12 cellular contexts compared by ENCODE assay signal in genomic region chr10:101227765-101228681, GRCh38. TPM values are rescaled to one million over a fixed set of nuclear protein-coding genes. Genes with fewer than 3 reads are reported as not detected.
DNase-seq lines count a peak whose midpoint lies in the region; ATAC-seq, FAIRE-seq and TF ChIP-seq lines count a peak whose summit lies in the region.
"Had no signal": no experiment of that assay in that cellular context is flagged by ENCODE, and none has a peak within 500 bp of the region (broad histone marks: within the 10 kb centered on the region; RNA-seq: fewer than 3 reads in every experiment).

No MANE protein-coding gene starts in this region.

- H4K20me1 ChIP-seq in hepatocyte (ENCODE audit: insufficient read depth, poor library complexity, severe bottlenecking), result no peaks in the 10 kb centered on the region

- TF ChIP-seq CTCF in hepatocyte (IDR thresholded peaks at IDR 0.05; ENCODE audit: poor library complexity), result no peak

- no peaks in the 10 kb centered on the region for H3K79me2 ChIP-seq in hepatocyte

- peak; percentile 22 for ATAC-seq in stimulated activated naive CD8-positive, alpha-beta T cell treated with anti-CD3 and anti-CD28 coated beads, Interleukin-15, amount 100 ng/mL, for 72 hours
- ATAC-seq: Right ventricle myocardium inferior had no signal

- 7% methylated on average over 54 of the region's 54 CpGs for WGBS in hepatocyte (ENCODE audit: low lambda C conversion rate, missing lambda C conversion rate)

- H3K9me3 Mint-ChIP-seq in activated naive CD4-positive, alpha-beta T cell treated with anti-CD3 and anti-CD28 coated beads, Interleukin-2, amount 50 U/mL, for 24 hours, result no peaks in the 10 kb centered on the region
- H3K9me3 Mint-ChIP-seq in activated CD4-positive, alpha-beta memory T cell treated with anti-CD3 and anti-CD28 coated beads for 36 hours, result no peaks in the 10 kb centered on the region
- no peaks in the 10 kb centered on the region for H3K9me3 Mint-ChIP-seq in stimulated activated naive CD8-positive, alpha-beta T cell treated with anti-CD3 and anti-CD28 coated beads, Interleukin-15, amount 100 ng/mL, for 72 hours

- H3K27me3 ChIP-seq in hepatocyte, result peaks cover 99% of the 10 kb centered on the region

- H3K36me3 ChIP-seq in hepatocyte (replicated peaks; ENCODE audit: insufficient read depth, low read depth), result no peaks in the 10 kb centered on the region

- peaks cover 44% of the 10 kb centered on the region for H3K4me1 Mint-ChIP-seq in activated naive CD4-positive, alpha-beta T cell treated with anti-CD3 and anti-CD28 coated beads, Interleukin-2, amount 50 U/mL, for 24 hours
- peaks cover 39% of the 10 kb centered on the region for H3K4me1 Mint-ChIP-seq in activated CD4-positive, alpha-beta memory T cell treated with anti-CD3 and anti-CD28 coated beads for 36 hours (ENCODE audit: low read depth)
- peaks cover 58% of the 10 kb centered on the region for H3K4me1 Mint-ChIP-seq in stimulated activated naive CD8-positive, alpha-beta T cell treated with anti-CD3 and anti-CD28 coated beads, Interleukin-15, amount 100 ng/mL, for 72 hours

- H3K27ac Mint-ChIP-seq in activated naive CD4-positive, alpha-beta T cell treated with anti-CD3 and anti-CD28 coated beads, Interleukin-2, amount 50 U/mL, for 24 hours, result no peak overlapping the region
- H3K27ac Mint-ChIP-seq in activated CD4-positive, alpha-beta memory T cell treated with anti-CD3 and anti-CD28 coated beads for 36 hours, result no peak overlapping the region
- H3K27ac Mint-ChIP-seq in stimulated activated naive CD8-positive, alpha-beta T cell treated with anti-CD3 and anti-CD28 coated beads, Interleukin-15, amount 100 ng/mL, for 72 hours, result no peak overlapping the region

- no peak for DNase-seq in activated naive CD4-positive, alpha-beta T cell (lab: John Stamatoyannopoulos, UW)
- DNase-seq in activated CD4-positive, alpha-beta memory T cell treated with anti-CD3 and anti-CD28 coated beads for 36 hours, result no peak
- DNase-seq in hepatocyte (ENCODE audit: low spot score) (no peak), globus pallidus (ENCODE audit: low spot score) (no peak), GDM1 (lab: John Stamatoyannopoulos, UW) (no peak), H54 (ENCODE audit: insufficient read length, low spot score) (no peak)
- peak in 1 of 2 donors; percentile 25 for DNase-seq in stimulated activated naive CD8-positive, alpha-beta T cell treated with anti-CD3 and anti-CD28 coated beads, Interleukin-15, amount 100 ng/mL, for 72 hours
- DNase-seq: activated CD8-positive, alpha-beta memory T cell treated with anti-CD3 and anti-CD28 coated beads, Interleukin-2, amount 50 U/mL, for 4 hours; effector CD8-positive, alpha-beta T cell; nucleus accumbens had no signal

- H3K4me3 ChIP-seq in hepatocyte, result no peak overlapping the region

- no peak overlapping the region for H3K27ac ChIP-seq in hepatocyte

- H3K27me3 Mint-ChIP-seq in activated naive CD4-positive, alpha-beta T cell treated with anti-CD3 and anti-CD28 coated beads, Interleukin-2, amount 50 U/mL, for 24 hours, result peaks cover 63% of the 10 kb centered on the region
- peaks cover 68% of the 10 kb centered on the region for H3K27me3 Mint-ChIP-seq in activated CD4-positive, alpha-beta memory T cell treated with anti-CD3 and anti-CD28 coated beads for 36 hours
- H3K27me3 Mint-ChIP-seq in stimulated activated naive CD8-positive, alpha-beta T cell treated with anti-CD3 and anti-CD28 coated beads, Interleukin-15, amount 100 ng/mL, for 72 hours, result peaks cover 99% of the 10 kb centered on the region

- peak overlapping the region; percentile 60 for H2AFZ ChIP-seq in hepatocyte

- CTCF ChIA-PET in activated CD4-positive, alpha-beta memory T cell treated with anti-CD3 and anti-CD28 coated beads for 36 hours (lab: Charles Lee), result interaction anchor here (0.9 to 5.2 kb wide), 6 partner anchors 11 to 86 kb away, joined by 3 to 41 read pairs (median 5); no protein-coding TSS in a partner anchor

- peak overlapping the region; percentile 57 for H3K4me2 ChIP-seq in hepatocyte

- intact Hi-C loops in activated CD4-positive, alpha-beta memory T cell treated with anti-CD3 and anti-CD28 coated beads for 36 hours (cut with micrococcal nuclease), result loop anchor here (5.0 to 10.0 kb wide), 3 partner anchors 181 to 554 kb away; partner anchors contain the start of genes NPM3 and PAX2

- peaks cover 28% of the 10 kb centered on the region for H3K4me1 ChIP-seq in hepatocyte (ENCODE audit: insufficient read depth)

- POLR2A ChIA-PET in activated CD4-positive, alpha-beta memory T cell treated with anti-CD3 and anti-CD28 coated beads for 36 hours (lab: Charles Lee), result no interaction called here

- FAIRE-seq in H54 (lab: Jason Lieb, UNC), result no peak

- no peaks in the 10 kb centered on the region for H3K36me3 Mint-ChIP-seq in activated naive CD4-positive, alpha-beta T cell treated with anti-CD3 and anti-CD28 coated beads, Interleukin-2, amount 50 U/mL, for 24 hours
- H3K36me3 Mint-ChIP-seq in activated CD4-positive, alpha-beta memory T cell treated with anti-CD3 and anti-CD28 coated beads for 36 hours, result no peaks in the 10 kb centered on the region

- H3K9me2 ChIP-seq in hepatocyte (replicated peaks; ENCODE audit: insufficient read depth), result no peaks in the 10 kb centered on the region

- no peaks in the 10 kb centered on the region for H3K9me3 ChIP-seq in hepatocyte (ENCODE audit: low read depth)

- H3K4me3 Mint-ChIP-seq in activated naive CD4-positive, alpha-beta T cell treated with anti-CD3 and anti-CD28 coated beads, Interleukin-2, amount 50 U/mL, for 24 hours, result peak overlapping the region; percentile 75
- peak overlapping the region; percentile 3 for H3K4me3 Mint-ChIP-seq in activated CD4-positive, alpha-beta memory T cell treated with anti-CD3 and anti-CD28 coated beads for 36 hours
- peak overlapping the region; percentile 47 to 64 for H3K4me3 Mint-ChIP-seq in stimulated activated naive CD8-positive, alpha-beta T cell treated with anti-CD3 and anti-CD28 coated beads, Interleukin-15, amount 100 ng/mL, for 72 hours

- no peak for TF ChIP-seq POLR2A in H54 (IDR thresholded peaks at IDR 0.05; ENCODE audit: low read depth, low read length)

RNA-seq across cellular contexts. Expression of gene LBX1, which starts 1.2 kb away (rescaled TPM):
- total RNA-seq in activated CD4-positive, alpha-beta memory T cell treated with anti-CD3 and anti-CD28 coated beads for 36 hours, result not detected
- not detected in 2 replicates for total RNA-seq in hepatocyte
- polyA plus RNA-seq in hepatocyte, result 0.33 TPM in 1 of 2 replicates, not detected in the other
- total RNA-seq: Right ventricle myocardium inferior had no signal

Comparison
In these comparisons a context has a peak if more than half of its experiments do, and no peak if none do; other contexts are left out.
1. H3K4me3 Mint-ChIP-seq: peak in every context shown above with its lines; median percentile 75 in activated naive CD4-positive, alpha-beta T cell treated with anti-CD3 and anti-CD28 coated beads, Interleukin-2, amount 50 U/mL, for 24 hours; 56 in stimulated activated naive CD8-positive, alpha-beta T cell treated with anti-CD3 and anti-CD28 coated beads, Interleukin-15, amount 100 ng/mL, for 72 hours; 3 in activated CD4-positive, alpha-beta memory T cell treated with anti-CD3 and anti-CD28 coated beads for 36 hours.